21 cellular contexts compared by ENCODE assay signal in the genomic region with DNA sequence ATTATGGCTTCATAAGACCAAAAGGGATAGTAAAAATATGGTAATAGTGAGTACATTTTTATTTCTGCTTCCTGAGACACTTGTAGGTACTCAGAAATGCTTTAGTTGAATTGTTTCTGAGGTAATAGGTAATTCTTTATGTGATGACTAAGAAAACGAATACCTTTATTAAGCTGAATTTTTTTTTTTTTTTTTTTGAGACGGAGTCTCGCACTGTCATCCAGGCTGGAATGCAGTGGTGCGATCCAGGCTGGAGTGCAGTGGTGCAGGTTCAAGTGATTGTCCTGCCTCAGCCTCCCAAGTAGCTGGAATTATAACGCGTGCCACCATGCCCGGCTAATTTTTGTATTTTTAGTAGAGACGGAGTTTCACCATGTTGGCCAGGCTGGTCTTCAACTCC. TPM values are rescaled to one million over a fixed set of nuclear protein-coding genes. Genes with fewer than 3 reads are reported as not detected.
A peak's percentile ranks its signal among the peaks of the same experiment; 100 is the strongest.
DNase-seq lines count a peak whose midpoint lies in the region; ATAC-seq, FAIRE-seq and TF ChIP-seq lines count a peak whose summit lies in the region.
"Had no signal": no experiment of that assay in that cellular context is flagged by ENCODE, and none has a peak within 500 bp of the region (broad histone marks: within the 10 kb centered on the region; RNA-seq: fewer than 3 reads in every experiment).

No MANE protein-coding gene starts in this region.

- FAIRE-seq in RCC 7860 (lab: Jason Lieb, UNC), result peak; percentile 42
- FAIRE-seq: TTC549 had no signal

- H2AFZ ChIP-seq in DND-41 (ENCODE audit: low read depth, low read length) (no peak overlapping the region), hepatocyte (no peak overlapping the region)

- H3K4me3 ChIP-seq in BLaER1 (no peak overlapping the region), DND-41 (ENCODE audit: low read depth in 1 of 2, low read length in 2 of 2) (peak overlapping the region in 1 of 2 experiments; percentile 66; a peak in 1 of 4 replicates), hepatocyte (no peak overlapping the region), SJCRH30 (no peak overlapping the region; the same call in 1 of the 2 replicates)
- H3K4me3 ChIP-seq: uterus had no signal

- DNase-seq in DND-41 (no peak), RCC 7860 (ENCODE audit: low spot score) (peak; percentile 22), hepatocyte (ENCODE audit: low spot score) (no peak), SJCRH30 (no peak), NCI-H1417 treated with DMSO at 0.1 percent for 48 hours (lab: John Stamatoyannopoulos, UW) (no peak)
- DNase-seq in NK-92 treated with Interleukin-12 subunit alpha and Interleukin-12 subunit beta, amount 100 ng/mL, for 24 hours (lab: John Stamatoyannopoulos, UW), result no peak
- DNase-seq: BE2C; cerebellar nuclear complex; effector CD8-positive, alpha-beta T cell; GDM1; glutamatergic neuron; H9; KG1; NCI-H1105 treated with DMSO at 0.1 percent for 48 hours; NCI-H524; SK-N-SH; stimulated activated CD4-positive, alpha-beta T cell treated with anti-CD3 and anti-CD28 coated beads, Interleukin-2, amount 100 ng/mL, for 24 hours; uterus had no signal

- H3K36me3 ChIP-seq in BLaER1 (peaks cover 46% of the 10 kb centered on the region), DND-41 (ENCODE audit: insufficient read depth, low read length) (peaks cover 20% of the 10 kb centered on the region; the same call in 1 of the 2 replicates), hepatocyte (replicated peaks; ENCODE audit: insufficient read depth, low read depth) (no peaks in the 10 kb centered on the region), SJCRH30 (peaks cover 10% of the 10 kb centered on the region; the same call in 1 of the 2 replicates)
- H3K36me3 ChIP-seq: uterus had no signal

- peaks cover 35% of the 10 kb centered on the region for H3K79me2 ChIP-seq in DND-41 (ENCODE audit: insufficient read depth, low read length)
- peaks cover 10% of the 10 kb centered on the region for H3K79me2 ChIP-seq in hepatocyte

- TF ChIP-seq CTCF in DND-41 (IDR thresholded peaks at IDR 0.05; ENCODE audit: borderline replicate concordance, extremely low read depth, low read length, poor library complexity, severe bottlenecking) (no peak), hepatocyte (IDR thresholded peaks at IDR 0.05; ENCODE audit: poor library complexity) (no peak)

- H3K27ac ChIP-seq in BLaER1 (no peak overlapping the region), DND-41 (ENCODE audit: low read length) (no peak overlapping the region), hepatocyte (no peak overlapping the region), SJCRH30 (no peak overlapping the region)
- H3K27ac ChIP-seq: uterus had no signal

- no peak overlapping the region for H3K9ac ChIP-seq in BLaER1
- no peak overlapping the region for H3K9ac ChIP-seq in DND-41 (ENCODE audit: low read depth, low read length)
- H3K9ac ChIP-seq: SK-N-SH had no signal

- peak overlapping the region; percentile 88 for H3K4me2 ChIP-seq in BLaER1
- H3K4me2 ChIP-seq in DND-41 (ENCODE audit: insufficient read depth, low read length), result peak overlapping the region; percentile 66; the same call in 1 of the 2 replicates
- peak overlapping the region; percentile 72 for H3K4me2 ChIP-seq in hepatocyte

- H4K20me1 ChIP-seq in BLaER1, result no peaks in the 10 kb centered on the region
- H4K20me1 ChIP-seq in DND-41 (ENCODE audit: insufficient read depth, low read length), result no peaks in the 10 kb centered on the region
- H4K20me1 ChIP-seq in hepatocyte (ENCODE audit: insufficient read depth, poor library complexity, severe bottlenecking), result no peaks in the 10 kb centered on the region

- H3K4me1 ChIP-seq in BLaER1, result peaks cover 23% of the 10 kb centered on the region
- peaks cover 35% of the 10 kb centered on the region for H3K4me1 ChIP-seq in DND-41 (ENCODE audit: insufficient read depth, low read length)
- H3K4me1 ChIP-seq in hepatocyte (ENCODE audit: insufficient read depth), result peaks cover 13% of the 10 kb centered on the region
- peaks cover 4% of the 10 kb centered on the region; the same call in 1 of the 2 replicates for H3K4me1 ChIP-seq in SJCRH30
- H3K4me1 ChIP-seq: uterus had no signal

- 91% methylated on average over 8 of the region's 8 CpGs for WGBS in hepatocyte (ENCODE audit: low lambda C conversion rate, missing lambda C conversion rate)

- H3K9me2 ChIP-seq in hepatocyte (replicated peaks; ENCODE audit: insufficient read depth), result no peaks in the 10 kb centered on the region
- H3K9me2 ChIP-seq: SK-N-SH had no signal

- ATAC-seq in DND-41 (ENCODE audit: insufficient read depth, low read depth), result no peak
- ATAC-seq: sciatic nerve had no signal

- no peaks in the 10 kb centered on the region for H3K27me3 ChIP-seq in BLaER1
- H3K27me3 ChIP-seq in DND-41 (ENCODE audit: insufficient read depth, low read length, poor library complexity), result no peaks in the 10 kb centered on the region
- H3K27me3 ChIP-seq in hepatocyte, result no peaks in the 10 kb centered on the region
- H3K27me3 ChIP-seq in SJCRH30, result no peaks in the 10 kb centered on the region
- H3K27me3 ChIP-seq: BE2C, uterus had no signal

- peaks cover 4% of the 10 kb centered on the region; the same call in 1 of the 2 replicates for H3K9me3 ChIP-seq in BLaER1
- no peaks in the 10 kb centered on the region for H3K9me3 ChIP-seq in DND-41 (ENCODE audit: insufficient read depth, low read length, severe bottlenecking)
- no peaks in the 10 kb centered on the region for H3K9me3 ChIP-seq in hepatocyte (ENCODE audit: low read depth)
- no peaks in the 10 kb centered on the region for H3K9me3 ChIP-seq in SJCRH30 (replicated peaks)
- H3K9me3 ChIP-seq: BE2C, SK-N-SH, uterus had no signal

RNA-seq across cellular contexts. Expression of a gene that starts 1.9 kb away (rescaled TPM):
- 16.3 and 19.2 TPM in 2 replicates for total RNA-seq in hepatocyte
- 41.6 and 46.9 TPM in 2 replicates for polyA plus RNA-seq in hepatocyte
- total RNA-seq in SJCRH30 (2014; rRNA removed; shearing (Covaris generic)), result 71.5 and 91.2 TPM in 2 replicates

RNA-seq across cellular contexts. Expression of a gene that starts 2.5 kb away (rescaled TPM):
- 0.04 and 0.07 TPM in 2 replicates for total RNA-seq in hepatocyte
- 0.05 TPM in 1 of 2 replicates, not detected in the other for polyA plus RNA-seq in hepatocyte
- 2.4 and 3.4 TPM in 2 replicates for total RNA-seq in SJCRH30 (2014; rRNA removed; shearing (Covaris generic))
